In genomic region chr9:67711931-67712330, GRCh38 we compare ENCODE assay signal across 7 cellular contexts.
DNase-seq lines count a peak whose midpoint lies in the region; ATAC-seq, FAIRE-seq and TF ChIP-seq lines count a peak whose summit lies in the region.
"Not testable (repeated sequence)": the region's sequence is repeated elsewhere in the genome, so short reads cannot be mapped to it uniquely, and the experiment has no call there.

No MANE protein-coding gene starts in this region.

- not testable (repeated sequence) for H3K27me3 Mint-ChIP-seq in activated CD4-positive, alpha-beta T cell treated with anti-CD3 and anti-CD28 coated beads, Interleukin-2, amount 10 ng/mL, durations not matched to agents 24 days and 14 days

- H3K9me2 ChIP-seq in HCT116 (ENCODE audit: insufficient read depth): not testable (repeated sequence)

- TF ChIP-seq EP300 in stomach (IDR thresholded peaks at IDR 0.05): not testable (repeated sequence)

- WGBS in mesenchymal stem cell: no CpG with 5 or more reads among the region's 10 CpGs
- WGBS in pancreas, 2 donors: 80 to 81% methylated on average over 5 to 8 of the region's 10 CpGs
- 13 to 38% (median 34%) methylated on average over 4 to 8 of the region's 10 CpGs for WGBS in stomach, 5 donors

- intact Hi-C loops in HCT116 (cut with micrococcal nuclease); activated CD4-positive, alpha-beta T cell treated with anti-CD3 and anti-CD28 coated beads, Interleukin-2, amount 10 ng/mL, durations not matched to agents 24 days and 14 days (cut with micrococcal nuclease); pancreas (cut with DNase I); stomach (cut with DNase I; ENCODE audit: low total_unique reads): not testable (repeated sequence)

- not testable (repeated sequence) for FAIRE-seq in pancreas (lab: Jason Lieb, UNC)

- CTCF ChIA-PET in HCT116 (lab: Charles Lee): not testable (repeated sequence)

- H3K36me3 ChIP-seq in HCT116 (ENCODE audit: control insufficient read depth in 1 of 2, insufficient read depth in 2 of 2, low read length in 2 of 2); brain microvascular endothelial cell (replicated peaks); mesenchymal stem cell (ENCODE audit: control insufficient read depth in 1 of 2, insufficient read depth in 2 of 2, low read depth in 1 of 2, low read length in 2 of 2); pancreas; stomach: not testable (repeated sequence)

- not testable (repeated sequence) for H3K4me1 ChIP-seq in HCT116 (ENCODE audit: control insufficient read depth in 1 of 2, insufficient read depth in 2 of 2, low read length in 2 of 2); mesenchymal stem cell (ENCODE audit: control insufficient read depth, insufficient read depth, low read depth, low read length); pancreas; stomach

- H2BK15ac ChIP-seq in mesenchymal stem cell (ENCODE audit: low read depth, poor library complexity, severe bottlenecking): not testable (repeated sequence)

- TF ChIP-seq POLR2A in HCT116 (IDR thresholded peaks at IDR 0.05; ENCODE audit: borderline replicate concordance, extremely low read depth, insufficient read depth, insufficient read length); stomach (IDR thresholded peaks at IDR 0.05): not testable (repeated sequence)

- not testable (repeated sequence) for H3K9ac ChIP-seq in HCT116 (ENCODE audit: low read length); mesenchymal stem cell (ENCODE audit: low read length)

- not testable (repeated sequence) for TF ChIP-seq CTCF in HCT116 (IDR thresholded peaks at IDR 0.05 in 2 of 3, conservative IDR thresholded peaks at IDR 0.05 in 1 of 3; ENCODE audit: borderline replicate concordance in 1 of 3, insufficient read depth in 1 of 3, low read depth in 2 of 3, low read length in 2 of 3); brain microvascular endothelial cell (IDR thresholded peaks at IDR 0.05; ENCODE audit: low read depth, low read length, missing control alignments); pancreas (IDR thresholded peaks at IDR 0.05); stomach (IDR thresholded peaks at IDR 0.05)

- H3K79me2 ChIP-seq in HCT116 (ENCODE audit: insufficient read depth, low read length): not testable (repeated sequence)

- H3K27ac ChIP-seq in HCT116 (ENCODE audit: low read depth, low read length); brain microvascular endothelial cell; mesenchymal stem cell (ENCODE audit: low read length, poor library complexity, severe bottlenecking); pancreas: not testable (repeated sequence)
- peak overlapping the region; percentile 65 to 82 (median 76) for H3K27ac ChIP-seq in stomach

- not testable (repeated sequence) for H2BK120ac ChIP-seq in mesenchymal stem cell (ENCODE audit: low read depth, low read length)

- not testable (repeated sequence) for H2BK12ac ChIP-seq in mesenchymal stem cell (ENCODE audit: low read length in 2 of 2)

- H3K27ac Mint-ChIP-seq in activated CD4-positive, alpha-beta T cell treated with anti-CD3 and anti-CD28 coated beads, Interleukin-2, amount 10 ng/mL, durations not matched to agents 24 days and 14 days: not testable (repeated sequence)

- H3K9me3 Mint-ChIP-seq in activated CD4-positive, alpha-beta T cell treated with anti-CD3 and anti-CD28 coated beads, Interleukin-2, amount 10 ng/mL, durations not matched to agents 24 days and 14 days: not testable (repeated sequence)

- H4K8ac ChIP-seq in mesenchymal stem cell (ENCODE audit: low read length): not testable (repeated sequence)

- H3K4me3 ChIP-seq in HCT116 (replicated peaks in 1 of 2; ENCODE audit: low read depth in 1 of 2, low read length in 2 of 2); brain microvascular endothelial cell (ENCODE audit: low read depth, low read length); mesenchymal stem cell (ENCODE audit: insufficient read depth in 1 of 2, low read depth in 1 of 2, low read length in 2 of 2); pancreas: not testable (repeated sequence)
- peak overlapping the region in 1 of 4 donors; percentile 16 for H3K4me3 ChIP-seq in stomach

- not testable (repeated sequence) for DNase-seq in HCT116 (ENCODE audit: low read depth, low spot score)
- peak; percentile 34 for DNase-seq in activated CD4-positive, alpha-beta T cell treated with anti-CD3 and anti-CD28 coated beads, Interleukin-2, amount 10 ng/mL, durations not matched to agents 24 days and 14 days
- DNase-seq in brain microvascular endothelial cell (peak; percentile 11), fibroblast of peridontal ligament (ENCODE audit: extremely low read depth) (peak; percentile 0), mesenchymal stem cell (peak; percentile 0), pancreas (peak in 5 of 6 donors; percentile 0 to 18 (median 11)), stomach (peak; percentile 24)

- not testable (repeated sequence) for H4K20me1 ChIP-seq in HCT116 (ENCODE audit: insufficient read depth)

- not testable (repeated sequence) for H3K79me1 ChIP-seq in mesenchymal stem cell (replicated peaks; ENCODE audit: low read length, poor library complexity, severe bottlenecking)

- RAD21 ChIA-PET in HCT116 (lab: Charles Lee; ENCODE audit: low non-redundant PET in 1 of 2, low total read pairs in 2 of 2, uncharacterized antibody in 2 of 2, unreplicated experiment in 2 of 2): not testable (repeated sequence)

- TSS peak; percentile 44 for BruUV-seq in HCT116 (replicated peaks; lab: Mats Ljungman, UMichigan)

- H2AFZ ChIP-seq in HCT116 (ENCODE audit: low read depth, low read length, poor library complexity, severe bottlenecking); mesenchymal stem cell (ENCODE audit: low read depth, low read length): not testable (repeated sequence)

- TF ChIP-seq RAD21 in HCT116 (IDR thresholded peaks at IDR 0.05; ENCODE audit: low read depth): not testable (repeated sequence)

- not testable (repeated sequence) for H3K4me3 Mint-ChIP-seq in activated CD4-positive, alpha-beta T cell treated with anti-CD3 and anti-CD28 coated beads, Interleukin-2, amount 10 ng/mL, durations not matched to agents 24 days and 14 days

- not testable (repeated sequence) for H3K4me2 ChIP-seq in HCT116 (ENCODE audit: low read length); mesenchymal stem cell (ENCODE audit: low read length, poor library complexity, severe bottlenecking)

- POLR2A ChIA-PET in HCT116 (lab: Charles Lee): not testable (repeated sequence)

- not testable (repeated sequence) for H2BK5ac ChIP-seq in mesenchymal stem cell (ENCODE audit: low read depth, low read length, poor library complexity, severe bottlenecking)

- H3K14ac ChIP-seq in mesenchymal stem cell (ENCODE audit: low read length in 2 of 2): not testable (repeated sequence)

- H4K91ac ChIP-seq in mesenchymal stem cell (ENCODE audit: low read length): not testable (repeated sequence)

- H3K18ac ChIP-seq in mesenchymal stem cell (ENCODE audit: low read depth in 1 of 2, low read length in 2 of 2): not testable (repeated sequence)

- H3K4ac ChIP-seq in mesenchymal stem cell (ENCODE audit: low read depth in 1 of 2, low read length in 2 of 2): not testable (repeated sequence)

- not testable (repeated sequence) for H3K23ac ChIP-seq in mesenchymal stem cell (ENCODE audit: low read length in 2 of 2)

- not testable (repeated sequence) for H3K36me3 Mint-ChIP-seq in activated CD4-positive, alpha-beta T cell treated with anti-CD3 and anti-CD28 coated beads, Interleukin-2, amount 10 ng/mL, durations not matched to agents 24 days and 14 days (ENCODE audit: low read depth)

- not testable (repeated sequence) for H3K9me3 ChIP-seq in HCT116 (ENCODE audit: control insufficient read depth in 1 of 2, insufficient read depth in 1 of 2, low read depth in 1 of 2, low read length in 2 of 2); mesenchymal stem cell (ENCODE audit: control insufficient read depth, low read length); pancreas; stomach

- not testable (repeated sequence) for H2AK5ac ChIP-seq in mesenchymal stem cell (ENCODE audit: low read length, severe bottlenecking)

- H3K27me3 ChIP-seq in HCT116 (ENCODE audit: insufficient read depth, low read length); brain microvascular endothelial cell (replicated peaks); mesenchymal stem cell (ENCODE audit: control insufficient read depth in 1 of 2, insufficient read depth in 1 of 2, low read length in 2 of 2); pancreas; stomach: not testable (repeated sequence)

- H3K4me1 Mint-ChIP-seq in activated CD4-positive, alpha-beta T cell treated with anti-CD3 and anti-CD28 coated beads, Interleukin-2, amount 10 ng/mL, durations not matched to agents 24 days and 14 days: not testable (repeated sequence)

- in situ Hi-C loops in brain microvascular endothelial cell (cut with HindIII; ENCODE audit: low pct_ligation_motif_present, low sequenced_read_pairs): not testable (repeated sequence)

- not testable (repeated sequence) for ATAC-seq in HCT116, pancreas
